ENCODE assay signal across 2 cellular contexts in the genomic region with DNA sequence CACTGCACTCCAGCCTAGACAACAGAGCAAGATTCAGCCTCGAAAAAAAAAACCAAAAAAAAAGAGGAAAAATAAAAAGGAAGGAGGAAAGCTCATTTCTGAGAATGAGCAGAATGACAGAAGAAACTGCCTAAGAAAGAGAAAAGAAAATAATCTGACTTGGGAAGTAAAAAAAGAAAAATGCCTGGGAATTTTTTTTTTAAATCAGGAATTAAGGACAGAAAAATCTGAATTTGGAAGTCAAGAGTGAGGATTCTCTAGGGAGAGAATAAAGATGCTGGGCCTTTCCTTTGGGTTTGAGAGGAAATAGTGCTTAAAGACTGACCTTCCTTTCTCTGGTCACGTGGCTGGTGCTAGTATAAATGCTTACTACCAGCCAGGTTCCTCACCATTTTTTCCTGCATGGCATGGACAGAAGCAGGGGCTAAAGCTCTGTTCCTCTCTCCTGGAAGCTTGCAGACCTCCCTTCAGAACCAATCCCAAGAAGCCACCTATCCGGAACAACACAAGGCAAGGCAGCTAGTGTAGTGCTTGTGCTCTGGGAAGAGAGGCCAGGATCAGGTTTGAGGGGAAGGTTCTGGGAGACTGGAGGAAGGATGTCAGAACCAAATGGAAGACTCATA.
A peak's percentile ranks its signal among the peaks of the same experiment; 100 is the strongest.
TF ChIP-seq lines count a peak whose summit lies in the region.

A gene (plus strand): TSS at position 388 of the 623 bp plus-strand sequence. CDS start 1,458 bp downstream, outside the sequence.

TF ChIP-seq in A549, 52 proteins besides CTCF, POLR2A, EP300 and RAD21:
- TF ChIP-seq, protein P1, sequence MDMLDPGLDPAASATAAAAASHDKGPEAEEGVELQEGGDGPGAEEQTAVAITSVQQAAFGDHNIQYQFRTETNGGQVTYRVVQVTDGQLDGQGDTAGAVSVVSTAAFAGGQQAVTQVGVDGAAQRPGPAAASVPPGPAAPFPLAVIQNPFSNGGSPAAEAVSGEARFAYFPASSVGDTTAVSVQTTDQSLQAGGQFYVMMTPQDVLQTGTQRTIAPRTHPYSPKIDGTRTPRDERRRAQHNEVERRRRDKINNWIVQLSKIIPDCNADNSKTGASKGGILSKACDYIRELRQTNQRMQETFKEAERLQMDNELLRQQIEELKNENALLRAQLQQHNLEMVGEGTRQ (IDR thresholded peaks at IDR 0.05) = 0 out of 2 replicates have a peak, but pooled peaks have one; percentile 34
- TF ChIP-seq FOSB (CRISPR knock-in tag; IDR thresholded peaks at IDR 0.05) = no peak

TF ChIP-seq in K562, 482 proteins besides CTCF, POLR2A, EP300 and RAD21:
- TF ChIP-seq, protein P2, sequence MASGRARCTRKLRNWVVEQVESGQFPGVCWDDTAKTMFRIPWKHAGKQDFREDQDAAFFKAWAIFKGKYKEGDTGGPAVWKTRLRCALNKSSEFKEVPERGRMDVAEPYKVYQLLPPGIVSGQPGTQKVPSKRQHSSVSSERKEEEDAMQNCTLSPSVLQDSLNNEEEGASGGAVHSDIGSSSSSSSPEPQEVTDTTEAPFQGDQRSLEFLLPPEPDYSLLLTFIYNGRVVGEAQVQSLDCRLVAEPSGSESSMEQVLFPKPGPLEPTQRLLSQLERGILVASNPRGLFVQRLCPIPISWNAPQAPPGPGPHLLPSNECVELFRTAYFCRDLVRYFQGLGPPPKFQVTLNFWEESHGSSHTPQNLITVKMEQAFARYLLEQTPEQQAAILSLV (tag; IDR thresholded peaks at IDR 0.05) = no peak
- TF ChIP-seq, protein P3, sequence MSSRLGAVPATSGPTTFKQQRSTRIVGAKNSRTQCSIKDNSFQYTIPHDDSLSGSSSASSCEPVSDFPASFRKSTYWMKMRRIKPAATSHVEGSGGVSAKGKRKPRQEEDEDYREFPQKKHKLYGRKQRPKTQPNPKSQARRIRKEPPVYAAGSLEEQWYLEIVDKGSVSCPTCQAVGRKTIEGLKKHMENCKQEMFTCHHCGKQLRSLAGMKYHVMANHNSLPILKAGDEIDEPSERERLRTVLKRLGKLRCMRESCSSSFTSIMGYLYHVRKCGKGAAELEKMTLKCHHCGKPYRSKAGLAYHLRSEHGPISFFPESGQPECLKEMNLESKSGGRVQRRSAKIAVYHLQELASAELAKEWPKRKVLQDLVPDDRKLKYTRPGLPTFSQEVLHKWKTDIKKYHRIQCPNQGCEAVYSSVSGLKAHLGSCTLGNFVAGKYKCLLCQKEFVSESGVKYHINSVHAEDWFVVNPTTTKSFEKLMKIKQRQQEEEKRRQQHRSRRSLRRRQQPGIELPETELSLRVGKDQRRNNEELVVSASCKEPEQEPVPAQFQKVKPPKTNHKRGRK (tag; IDR thresholded peaks at IDR 0.05) = peak; percentile 93
- TF ChIP-seq RAD51 (IDR thresholded peaks at IDR 0.05; ENCODE audit: borderline replicate concordance, low read depth) (peak; percentile 39; the same call in 1 of the 2 replicates), FOXK1 (CRISPR knock-in tag; IDR thresholded peaks at IDR 0.05; ENCODE audit: borderline replicate concordance) (no peak), ATF1 (CRISPR knock-in tag; IDR thresholded peaks at IDR 0.05) (no peak), ATF1 (tag; IDR thresholded peaks at IDR 0.05) (no peak)
- TF ChIP-seq, protein P1 (CRISPR knock-in tag; IDR thresholded peaks at IDR 0.05) = peak; percentile 38; the same call in 1 of the 2 replicates
TF ChIP-seq in K562: peak in this region for 3.
